In genomic region chr18:79380816-79381806, GRCh38 we compare ENCODE assay signal across 8 cellular contexts. TPM values are rescaled to one million over a fixed set of nuclear protein-coding genes. Genes with fewer than 3 reads are reported as not detected.
DNase-seq lines count a peak whose midpoint lies in the region; ATAC-seq, FAIRE-seq and TF ChIP-seq lines count a peak whose summit lies in the region.

No MANE protein-coding gene starts in this region.

- peaks cover 26% of the 10 kb centered on the region for H3K4me1 Mint-ChIP-seq in stimulated activated effector memory CD8-positive, alpha-beta T cell treated with anti-CD3 and anti-CD28 coated beads, Interleukin-12 subunit alpha, Interleukin-12 subunit beta, amount 100 ng/mL, for 72 hours

- intact Hi-C loops in HepG2 (cut with micrococcal nuclease; ENCODE audit: unreplicated experiment) = loop anchor here (1.0 to 2.0 kb wide), 2 partner anchors 148 to 264 kb away; no protein-coding TSS in a partner anchor

- no peak for TF ChIP-seq POLR2A in HepG2 (IDR thresholded peaks at IDR 0.05; ENCODE audit: insufficient read depth in 1 of 2, low read depth in 2 of 2, low read length in 2 of 2)

- H3K9me3 Mint-ChIP-seq in stimulated activated effector memory CD8-positive, alpha-beta T cell treated with anti-CD3 and anti-CD28 coated beads, Interleukin-12 subunit alpha, Interleukin-12 subunit beta, amount 100 ng/mL, for 72 hours = no peaks in the 10 kb centered on the region

- H3K27ac ChIP-seq in caudate nucleus (ENCODE audit: low read depth, low read length) (no peak overlapping the region), HepG2 (ENCODE audit: extremely low read length, insufficient read depth, low read length) (no peak overlapping the region)

- H3K4me1 ChIP-seq in HepG2 (ENCODE audit: insufficient read depth, low read length) = no peaks in the 10 kb centered on the region

- no peak overlapping the region for H3K27ac Mint-ChIP-seq in stimulated activated effector memory CD8-positive, alpha-beta T cell treated with anti-CD3 and anti-CD28 coated beads, Interleukin-12 subunit alpha, Interleukin-12 subunit beta, amount 100 ng/mL, for 72 hours

- DNase-seq in SHP77 (lab: John Stamatoyannopoulos, UW) (peak; percentile 26 to 33), SHP77 treated with DMSO at 0.1 percent for 48 hours (lab: John Stamatoyannopoulos, UW) (no peak), HuH-7.5 (ENCODE audit: low spot score) (peak; percentile 79), caudate nucleus (lab: John Stamatoyannopoulos, UW) (peak in 46 of 61 donors; percentile 5 to 73 (median 47)), HepG2 (ENCODE audit: low spot score) (peak; percentile 22)
- DNase-seq in stimulated activated effector memory CD8-positive, alpha-beta T cell treated with anti-CD3 and anti-CD28 coated beads, Interleukin-12 subunit alpha, Interleukin-12 subunit beta, amount 100 ng/mL, for 72 hours (ENCODE audit: low spot score in 2 of 2) = peak; percentile 69 to 85

- TF ChIP-seq RAD21 in HepG2 (CRISPR knock-in tag; IDR thresholded peaks at IDR 0.05) = peak; percentile 79

- CTCF ChIA-PET in HepG2 (lab: Yijun Ruan, JAX; ENCODE audit: low intra/inter-chr PET ratio, low total read pairs) = interaction anchor here (1.9 to 2.0 kb wide), 2 partner anchors 148 to 262 kb away, joined by 17 to 18 read pairs; no protein-coding TSS in a partner anchor

- in situ Hi-C loops in HepG2 (cut with HindIII; ENCODE audit: extremely low pct_ligation_motif_present, low pct_unique_long_range_greater_than_20kb) = loop anchor here (5.0 kb wide), 1 partner anchor 151 kb away; no protein-coding TSS in a partner anchor

- POLR2A ChIA-PET in HepG2 (lab: Yijun Ruan, JAX) = no interaction called here

- ATAC-seq in HepG2 = peak; percentile 68
- ATAC-seq in stimulated activated effector memory CD8-positive, alpha-beta T cell treated with anti-CD3 and anti-CD28 coated beads, Interleukin-12 subunit alpha, Interleukin-12 subunit beta, amount 100 ng/mL, for 72 hours = peak; percentile 51
- no peak for ATAC-seq in GM21576 (IDR thresholded peaks at IDR 0.05; ENCODE audit: unreplicated experiment)

- BruUV-seq in HepG2 (replicated peaks; lab: Mats Ljungman, UMichigan) = no TSS peak

- H3K4me2 ChIP-seq in HepG2 (ENCODE audit: low read depth, low read length) = no peak overlapping the region

- no peak overlapping the region for H3K4me3 Mint-ChIP-seq in stimulated activated effector memory CD8-positive, alpha-beta T cell treated with anti-CD3 and anti-CD28 coated beads, Interleukin-12 subunit alpha, Interleukin-12 subunit beta, amount 100 ng/mL, for 72 hours

- H3K27me3 ChIP-seq in HepG2 (ENCODE audit: control insufficient read depth in 1 of 2, insufficient read depth in 2 of 2, low read length in 2 of 2) = peaks cover 0 to 29% of the 10 kb centered on the region in 2 experiments; a peak in 3 of 5 replicates

- H4K20me1 ChIP-seq in HepG2 (ENCODE audit: insufficient read depth, low read length) = peaks cover 3% of the 10 kb centered on the region; the same call in 1 of the 2 replicates

- TF ChIP-seq EP300 in HepG2 (IDR thresholded peaks at IDR 0.05; ENCODE audit: low read depth in 2 of 2, low read length in 2 of 2) = no peak
- no peak for TF ChIP-seq EP300 in HepG2 (CRISPR knock-in tag; IDR thresholded peaks at IDR 0.05; ENCODE audit: borderline replicate concordance)

- no peak overlapping the region for H2AFZ ChIP-seq in HepG2 (ENCODE audit: low read length)

- 65% methylated on average over 18 of the region's 30 CpGs for WGBS in HepG2 (ENCODE audit: low lambda C conversion rate)

- TF ChIP-seq CTCF in WI38 (IDR thresholded peaks at IDR 0.05; ENCODE audit: low read depth, low read length) (peak; percentile 84), HepG2 (CRISPR knock-in tag; IDR thresholded peaks at IDR 0.05) (peak; percentile 88)

- no peaks in the 10 kb centered on the region for H3K36me3 ChIP-seq in HepG2 (replicated peaks in 1 of 2; ENCODE audit: control insufficient read depth in 1 of 2, insufficient read depth in 2 of 2, low read length in 2 of 2)

- no peak overlapping the region for H3K9ac ChIP-seq in HepG2 (ENCODE audit: insufficient read depth, low read depth, low read length)

- no peak for FAIRE-seq in HepG2 (lab: Jason Lieb, UNC)

- no peaks in the 10 kb centered on the region for H3K9me3 ChIP-seq in HepG2 (ENCODE audit: low read length)

- no peaks in the 10 kb centered on the region for H3K79me2 ChIP-seq in HepG2 (ENCODE audit: insufficient read depth, low read length)

- H3K4me3 ChIP-seq in WI38 (ENCODE audit: low read depth, low read length) (no peak overlapping the region), HepG2 (replicated peaks in 1 of 3; ENCODE audit: insufficient read depth in 1 of 3, low read depth in 2 of 3, low read length in 3 of 3) (no peak overlapping the region)

- H3K36me3 Mint-ChIP-seq in stimulated activated effector memory CD8-positive, alpha-beta T cell treated with anti-CD3 and anti-CD28 coated beads, Interleukin-12 subunit alpha, Interleukin-12 subunit beta, amount 100 ng/mL, for 72 hours = peaks cover 39% of the 10 kb centered on the region

TF ChIP-seq in HepG2, 621 proteins besides CTCF, POLR2A, EP300 and RAD21 (continues in another document):
- TF ChIP-seq KMT2A (CRISPR knock-in tag; IDR thresholded peaks at IDR 0.05) (no peak), ZFP91 (CRISPR knock-in tag; IDR thresholded peaks at IDR 0.05; ENCODE audit: borderline replicate concordance) (no peak), KLF12 (CRISPR knock-in tag; IDR thresholded peaks at IDR 0.05; ENCODE audit: borderline replicate concordance) (no peak), ZNF124 (CRISPR knock-in tag; IDR thresholded peaks at IDR 0.05) (no peak), ZNF24 (IDR thresholded peaks at IDR 0.05) (no peak), MTERF4 (CRISPR knock-in tag; IDR thresholded peaks at IDR 0.05) (no peak), MAZ (IDR thresholded peaks at IDR 0.05; ENCODE audit: borderline replicate concordance, low read depth, low read length) (no peak), MAZ (CRISPR knock-in tag; IDR thresholded peaks at IDR 0.05; ENCODE audit: low read depth) (0 out of 2 replicates have a peak, but pooled peaks have one; percentile 14)

RNA-seq across cellular contexts. Expression of gene NFATC1, which starts 14.6 kb away (rescaled TPM):
- total RNA-seq in HepG2 (2016; rRNA removed; fragmentation: Illumina TruSeq; extraction: Trizol) = not detected in 2 replicates
- not detected in 2 replicates for total RNA-seq in HepG2 (2016; cell fraction: cytosol; rRNA removed; fragmentation: Illumina TruSeq; extraction: Trizol; ENCODE audit: low read depth)
- total RNA-seq in HepG2 (2016; cell fraction: insoluble cytoplasmic fraction; rRNA removed; fragmentation: Illumina TruSeq; extraction: Trizol) = not detected in 2 replicates
- not detected in 2 replicates for total RNA-seq in HepG2 (2016; cell fraction: membrane; rRNA removed; fragmentation: Illumina TruSeq; extraction: Trizol)
- not detected in 2 replicates for total RNA-seq in HepG2 (2016; cell fraction: nucleus; rRNA removed; fragmentation: Illumina TruSeq; extraction: Trizol)
- polyA plus RNA-seq in HepG2 (2011; rRNA removed) = 0.04 TPM in 1 of 2 replicates, not detected in the other
- 0.03 TPM in 1 of 2 replicates, not detected in the other for polyA plus RNA-seq in HepG2 (2011; cell fraction: cytosol; rRNA removed)
- polyA plus RNA-seq in HepG2 (2011; cell fraction: nucleus; rRNA removed) = 0.12 and 0.23 TPM in 2 replicates
- polyA plus RNA-seq in HepG2 (2012) = 0.04 and 0.05 TPM in 2 replicates
- polyA plus RNA-seq in HepG2 (2016; cell fraction: cytosol; fragmentation: Illumina TruSeq; extraction: Trizol; ENCODE audit: low read depth) = not detected in 2 replicates
- not detected in 2 replicates for polyA plus RNA-seq in HepG2 (2016; cell fraction: insoluble cytoplasmic fraction; fragmentation: Illumina TruSeq; extraction: Trizol; ENCODE audit: low read depth)
- polyA plus RNA-seq in HepG2 (2016; cell fraction: membrane; fragmentation: Illumina TruSeq; extraction: Trizol; ENCODE audit: low read depth) = not detected in 2 replicates
- polyA plus RNA-seq in HepG2 (2016; cell fraction: nucleus; fragmentation: Illumina TruSeq; extraction: Trizol; ENCODE audit: insufficient read depth, low read depth) = not detected in 2 replicates
- polyA minus RNA-seq in HepG2 (2011; rRNA and poly(A)+ RNA removed; ENCODE audit: low replicate concordance) = 0.42 TPM in 1 of 2 replicates, not detected in the other
- not detected in 2 replicates for polyA minus RNA-seq in HepG2 (2011; cell fraction: cytosol; rRNA and poly(A)+ RNA removed)
- not detected in 2 replicates for polyA minus RNA-seq in HepG2 (2011; cell fraction: nucleus; rRNA and poly(A)+ RNA removed)
